36 cellular contexts compared by ENCODE assay signal in the genomic region with DNA sequence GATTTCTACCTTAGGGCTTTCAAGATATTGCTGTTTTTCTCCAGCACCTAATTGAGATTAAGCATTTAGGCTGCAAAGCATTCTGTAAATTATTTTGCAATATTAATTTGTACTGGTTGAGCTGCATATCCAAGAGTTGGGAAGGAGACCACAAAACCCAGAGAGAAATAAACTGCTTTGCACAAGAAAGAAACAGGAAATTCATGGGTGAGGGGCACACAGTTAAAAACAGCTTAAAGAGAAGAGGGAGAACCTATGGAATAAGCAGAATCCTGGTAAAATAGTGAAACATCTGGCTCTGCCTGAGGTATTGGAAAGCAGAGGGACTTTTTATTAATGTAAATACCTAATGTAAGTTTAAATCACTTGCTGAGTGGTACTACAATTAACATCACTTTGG.
"Had no signal": no experiment of that assay in that cellular context is flagged by ENCODE, and none has a peak within 500 bp of the region (broad histone marks: within the 10 kb centered on the region; RNA-seq: fewer than 3 reads in every experiment).

No MANE protein-coding gene starts in this region.

- H3K27ac Mint-ChIP-seq: activated CD4-positive, alpha-beta memory T cell treated with anti-CD3 and anti-CD28 coated beads, Interleukin-2, amount 10 ng/mL, durations not matched to agents 7 days and 5 days; activated CD4-positive, alpha-beta T cell treated with anti-CD3 and anti-CD28 coated beads for 36 hours; activated CD4-positive, alpha-beta T cell treated with anti-CD3 and anti-CD28 coated beads, Interleukin-2, amount 10 ng/mL, durations not matched to agents 7 days and 5 days; activated CD8-positive, alpha-beta memory T cell treated with anti-CD3 and anti-CD28 coated beads, Interleukin-2, amount 10 ng/mL, durations not matched to agents 7 days and 5 days; activated CD8-positive, alpha-beta T cell treated with anti-CD3 and anti-CD28 coated beads, Interleukin-2, amount 10 ng/mL, durations not matched to agents 7 days and 5 days; activated naive CD4-positive, alpha-beta T cell treated with anti-CD3 and anti-CD28 coated beads for 36 hours; activated naive CD4-positive, alpha-beta T cell treated with anti-CD3 and anti-CD28 coated beads, Interleukin-2, amount 50 U/mL, for 72 hours; activated naive CD8-positive, alpha-beta T cell treated with anti-CD3 and anti-CD28 coated beads for 36 hours; activated T-cell treated with anti-CD3 and anti-CD28 coated beads, Interleukin-2, amount 50 U/mL, for 72 hours; activated T-helper 1 cell treated with anti-CD3 and anti-CD28 coated beads, Interleukin-12 subunit alpha, Interleukin-12 subunit beta, Interleukin-2, Interleukin-4 antibody, amounts not matched to agents 30 ng/mL and 10 ng/mL and 1 ng/mL, durations not matched to agents 14 hours and 24 hours and 36 hours; activated T-helper 17 cell treated with anti-CD3 and anti-CD28 coated beads, Interleukin-2, amount 50 U/mL, for 72 hours; T-helper 1 cell treated with Interleukin-12 subunit alpha and Interleukin-12 subunit beta and Interleukin-4 antibody, amounts not matched to agents 30 μg/mL and 1 μg/mL, for 36 hours; T-helper 2 cell treated with Interferon-gamma antibody and Interleukin-4, amounts not matched to agents 5 μg/mL and 100 μg/mL, for 36 hours had no signal

- DNase-seq: activated CD4-positive, alpha-beta memory T cell treated with anti-CD3 and anti-CD28 coated beads, Interleukin-2, amount 10 ng/mL, durations not matched to agents 7 days and 5 days; activated CD4-positive, alpha-beta T cell treated with anti-CD3 and anti-CD28 coated beads for 1 hour; activated CD4-positive, alpha-beta T cell treated with anti-CD3 and anti-CD28 coated beads for 36 hours; activated CD4-positive, alpha-beta T cell treated with anti-CD3 and anti-CD28 coated beads for 48 hours; activated CD4-positive, alpha-beta T cell treated with anti-CD3 and anti-CD28 coated beads, Interleukin-2, amount 10 ng/mL, durations not matched to agents 7 days and 5 days; activated CD4-positive, alpha-beta T cell treated with anti-CD3 and anti-CD28 coated beads, Interleukin-2, amount 50 U/mL, for 48 hours; activated CD4-positive, CD25-positive, alpha-beta regulatory T cell; activated CD8-positive, alpha-beta memory T cell treated with anti-CD3 and anti-CD28 coated beads for 24 hours; activated CD8-positive, alpha-beta memory T cell treated with anti-CD3 and anti-CD28 coated beads, Interleukin-2, amount 10 ng/mL, durations not matched to agents 7 days and 5 days; activated CD8-positive, alpha-beta memory T cell treated with anti-CD3 and anti-CD28 coated beads, Interleukin-2, amount 50 U/mL, for 48 hours; activated CD8-positive, alpha-beta T cell treated with anti-CD3 and anti-CD28 coated beads, Interleukin-2, amount 10 ng/mL, durations not matched to agents 7 days and 5 days; activated effector memory CD4-positive, alpha-beta T cell treated with anti-CD3 and anti-CD28 coated beads, Interleukin-2, amount 50 U/mL, for 16 hours; activated gamma-delta T cell treated with Interleukin-2 at 50 U/mL for 16 hours; activated naive CD4-positive, alpha-beta T cell; activated naive CD4-positive, alpha-beta T cell treated with anti-CD3 and anti-CD28 coated beads for 36 hours; activated naive CD4-positive, alpha-beta T cell treated with anti-CD3 and anti-CD28 coated beads, Interleukin-2, amount 50 U/mL, for 16 hours; activated naive CD8-positive, alpha-beta T cell treated with anti-CD3 and anti-CD28 coated beads for 36 hours; activated T-cell treated with anti-CD3 and anti-CD28 coated beads, Interleukin-2, amount 50 U/mL, for 4 hours; activated T-cell treated with anti-CD3 and anti-CD28 coated beads, Interleukin-2, amount 50 U/mL, for 72 hours; adrenal gland; amniotic stem cell; aorta; body of pancreas; brain microvascular endothelial cell; central memory CD4-positive, alpha-beta T cell; T-helper 1 cell; T-helper 2 cell; T-helper 9 cell had no signal

- H3K9me3 ChIP-seq: adrenal gland had no signal

- H3K36me3 ChIP-seq: adrenal gland, brain microvascular endothelial cell, breast epithelium had no signal

- ATAC-seq: activated CD4-positive, alpha-beta T cell treated with anti-CD3 and anti-CD28 coated beads for 36 hours; activated CD4-positive, CD25-positive, alpha-beta regulatory T cell treated with anti-CD3 and anti-CD28 coated beads, Interleukin-2, amount 50 U/mL, for 24 hours; activated CD8-positive, alpha-beta memory T cell treated with anti-CD3 and anti-CD28 coated beads, Interleukin-2, amount 10 ng/mL, durations not matched to agents 7 days and 5 days; activated CD8-positive, alpha-beta T cell treated with anti-CD3 and anti-CD28 coated beads, Interleukin-2, amount 10 ng/mL, durations not matched to agents 7 days and 5 days; activated naive CD4-positive, alpha-beta T cell treated with anti-CD3 and anti-CD28 coated beads, Interleukin-2, amount 50 U/mL, for 72 hours; activated T-cell treated with anti-CD3 and anti-CD28 coated beads, Interleukin-2, amount 50 U/mL, for 4 hours; activated T-cell treated with anti-CD3 and anti-CD28 coated beads, Interleukin-2, amount 50 U/mL, for 72 hours; activated T-helper 17 cell treated with anti-CD3 and anti-CD28 coated beads, Interleukin-2, amount 50 U/mL, for 72 hours; body of pancreas had no signal

- H3K4me1 ChIP-seq: adrenal gland, body of pancreas, breast epithelium had no signal

- H3K27me3 ChIP-seq: adrenal gland, body of pancreas, brain microvascular endothelial cell, breast epithelium had no signal

- H3K27me3 Mint-ChIP-seq: activated CD4-positive, alpha-beta memory T cell treated with anti-CD3 and anti-CD28 coated beads, Interleukin-2, amount 10 ng/mL, durations not matched to agents 7 days and 5 days; activated CD4-positive, alpha-beta T cell treated with anti-CD3 and anti-CD28 coated beads for 36 hours; activated CD8-positive, alpha-beta memory T cell treated with anti-CD3 and anti-CD28 coated beads, Interleukin-2, amount 10 ng/mL, durations not matched to agents 7 days and 5 days; activated T-helper 17 cell treated with anti-CD3 and anti-CD28 coated beads, Interleukin-2, amount 50 U/mL, for 72 hours had no signal

- H3K27ac ChIP-seq: adrenal gland, body of pancreas, brain microvascular endothelial cell, breast epithelium, VCaP had no signal

- H3K36me3 Mint-ChIP-seq: activated CD8-positive, alpha-beta memory T cell treated with anti-CD3 and anti-CD28 coated beads, Interleukin-2, amount 10 ng/mL, durations not matched to agents 7 days and 5 days; activated naive CD8-positive, alpha-beta T cell treated with anti-CD3 and anti-CD28 coated beads for 36 hours had no signal

- H3K4me1 Mint-ChIP-seq: activated CD4-positive, alpha-beta memory T cell treated with anti-CD3 and anti-CD28 coated beads, Interleukin-2, amount 10 ng/mL, durations not matched to agents 7 days and 5 days; activated CD4-positive, alpha-beta T cell treated with anti-CD3 and anti-CD28 coated beads for 36 hours; activated CD4-positive, alpha-beta T cell treated with anti-CD3 and anti-CD28 coated beads, Interleukin-2, amount 10 ng/mL, durations not matched to agents 7 days and 5 days; activated CD8-positive, alpha-beta memory T cell treated with anti-CD3 and anti-CD28 coated beads, Interleukin-2, amount 10 ng/mL, durations not matched to agents 7 days and 5 days; activated naive CD8-positive, alpha-beta T cell treated with anti-CD3 and anti-CD28 coated beads for 36 hours; activated T-helper 17 cell treated with anti-CD3 and anti-CD28 coated beads, Interleukin-2, amount 50 U/mL, for 72 hours had no signal

- H3K4me3 Mint-ChIP-seq: activated CD4-positive, alpha-beta memory T cell treated with anti-CD3 and anti-CD28 coated beads, Interleukin-2, amount 10 ng/mL, durations not matched to agents 7 days and 5 days; activated CD4-positive, alpha-beta T cell treated with anti-CD3 and anti-CD28 coated beads for 36 hours; activated CD4-positive, alpha-beta T cell treated with anti-CD3 and anti-CD28 coated beads, Interleukin-2, amount 10 ng/mL, durations not matched to agents 7 days and 5 days; activated CD8-positive, alpha-beta memory T cell treated with anti-CD3 and anti-CD28 coated beads, Interleukin-2, amount 10 ng/mL, durations not matched to agents 7 days and 5 days; activated CD8-positive, alpha-beta T cell treated with anti-CD3 and anti-CD28 coated beads, Interleukin-2, amount 10 ng/mL, durations not matched to agents 7 days and 5 days; activated naive CD4-positive, alpha-beta T cell treated with anti-CD3 and anti-CD28 coated beads for 36 hours; activated naive CD8-positive, alpha-beta T cell treated with anti-CD3 and anti-CD28 coated beads for 36 hours; activated T-cell treated with anti-CD3 and anti-CD28 coated beads, Interleukin-2, amount 50 U/mL, for 4 hours; activated T-cell treated with anti-CD3 and anti-CD28 coated beads, Interleukin-2, amount 50 U/mL, for 72 hours; activated T-helper 1 cell treated with anti-CD3 and anti-CD28 coated beads, Interleukin-12 subunit alpha, Interleukin-12 subunit beta, Interleukin-2, Interleukin-4 antibody, amounts not matched to agents 30 ng/mL and 10 ng/mL and 1 ng/mL, durations not matched to agents 14 hours and 24 hours and 36 hours; activated T-helper 17 cell treated with anti-CD3 and anti-CD28 coated beads, Interleukin-2, amount 50 U/mL, for 72 hours; T-helper 1 cell treated with Interleukin-12 subunit alpha and Interleukin-12 subunit beta and Interleukin-4 antibody, amounts not matched to agents 30 μg/mL and 1 μg/mL, for 36 hours; T-helper 2 cell treated with Interferon-gamma antibody and Interleukin-4, amounts not matched to agents 5 μg/mL and 100 μg/mL, for 36 hours had no signal

- H3K9me3 Mint-ChIP-seq: activated CD4-positive, alpha-beta memory T cell treated with anti-CD3 and anti-CD28 coated beads, Interleukin-2, amount 10 ng/mL, durations not matched to agents 7 days and 5 days had no signal

- H3K4me3 ChIP-seq: adrenal gland, body of pancreas, breast epithelium had no signal
